ENCODE assay signal across 14 cellular contexts in the genomic region with DNA sequence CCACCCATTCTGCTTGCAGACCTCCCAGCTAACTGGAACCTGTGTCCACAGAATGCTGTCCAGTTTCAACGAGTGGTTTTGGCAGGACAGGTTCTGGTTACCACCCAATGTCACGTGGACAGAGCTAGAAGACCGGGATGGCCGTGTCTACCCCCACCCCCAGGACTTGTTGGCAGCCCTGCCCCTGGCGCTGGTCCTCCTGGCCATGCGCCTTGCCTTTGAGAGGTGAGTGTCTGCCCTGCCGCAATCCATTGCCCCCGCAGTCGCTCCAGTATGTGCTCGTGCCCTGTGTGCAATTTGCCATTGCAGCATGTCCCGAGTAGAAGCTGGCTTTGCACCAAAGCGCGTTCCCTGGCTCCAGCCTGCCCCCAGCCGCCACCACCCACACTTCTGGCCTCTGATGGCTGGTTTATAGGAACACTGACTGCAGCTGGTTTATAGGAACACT. TPM values are rescaled to one million over a fixed set of nuclear protein-coding genes. Genes with fewer than 3 reads are reported as not detected.
A peak's percentile ranks its signal among the peaks of the same experiment; 100 is the strongest.
DNase-seq lines count a peak whose midpoint lies in the region; ATAC-seq and TF ChIP-seq lines count a peak whose summit lies in the region.
"Had no signal": no experiment of that assay in that cellular context is flagged by ENCODE, and none has a peak within 500 bp of the region (broad histone marks: within the 10 kb centered on the region; RNA-seq: fewer than 3 reads in every experiment).

No MANE protein-coding gene starts in this region.

- no peaks in the 10 kb centered on the region for H3K79me2 ChIP-seq in mammary epithelial cell (ENCODE audit: insufficient read depth, low read length)

- dilution Hi-C loops in mammary epithelial cell (cut with HindIII; ENCODE audit: low sequenced_read_pairs): no loop called here

- intact Hi-C loops in mammary epithelial cell (cut with micrococcal nuclease): loop anchor here (5.0 to 10.0 kb wide), 2 partner anchors 44 to 396 kb away; partner anchors contain the start of gene CERS4

- DNase-seq in Daoy (ENCODE audit: low read depth) (peak; percentile 33), mammary epithelial cell (peak; percentile 35), retinal pigment epithelial cell (ENCODE audit: low read depth) (peak; percentile 17), NCI-H526 treated with DMSO at 0.1 percent for 48 hours (lab: John Stamatoyannopoulos, UW) (no peak), T-cell (no peak)
- DNase-seq: NCI-H524 treated with DMSO at 0.1 percent for 48 hours, T-helper 2 cell had no signal

- H3K27ac ChIP-seq in mammary epithelial cell (ENCODE audit: insufficient read depth, low read depth, low read length) (no peak overlapping the region), layer of hippocampus (ENCODE audit: low read depth, low read length) (peak overlapping the region; percentile 68)

- H3K9me3 ChIP-seq in mammary epithelial cell (replicated peaks; ENCODE audit: insufficient read depth, low read length): no peaks in the 10 kb centered on the region

- ATAC-seq in activated T-helper 17 cell treated with anti-CD3 and anti-CD28 coated beads, Interleukin-2, amount 50 U/mL, for 72 hours (replicated peaks): no peak
- no peak for ATAC-seq in GM19463 (IDR thresholded peaks at IDR 0.05; ENCODE audit: unreplicated experiment)
- no peak for ATAC-seq in T-cell (replicated peaks in 1 of 4)

- no peak overlapping the region for H3K4me3 Mint-ChIP-seq in activated T-helper 17 cell treated with anti-CD3 and anti-CD28 coated beads, Interleukin-2, amount 50 U/mL, for 72 hours
- H3K4me3 Mint-ChIP-seq in T-cell: no peak overlapping the region
- H3K4me3 Mint-ChIP-seq: dendritic cell treated with granulocyte-macrophage colony-stimulating factor and Interleukin-4, amounts not matched to agents 40 ng/mL and 50 ng/mL, for 4 days; IgD-negative memory B cell; stimulated activated naive CD8-positive, alpha-beta T cell treated with anti-CD3 and anti-CD28 coated beads, Interleukin-15, Interleukin-2, amounts not matched to agents 100 ng/mL and 50 ng/mL, for 24 hours had no signal

- peak overlapping the region; percentile 56 for H2AFZ ChIP-seq in mammary epithelial cell (ENCODE audit: low read depth, low read length)

- TF ChIP-seq CTCF in mammary epithelial cell (conservative IDR thresholded peaks at IDR 0.05 in 1 of 2, IDR thresholded peaks at IDR 0.05 in 1 of 2; ENCODE audit: extremely low read depth in 1 of 2, insufficient read depth in 1 of 2, low read depth in 1 of 2, low read length in 2 of 2): peak in 1 of 2 donors; percentile 33
- TF ChIP-seq CTCF in retinal pigment epithelial cell (conservative IDR thresholded peaks at IDR 0.05; ENCODE audit: low read depth, low read length): no peak

- H4K20me1 ChIP-seq in mammary epithelial cell (ENCODE audit: insufficient read depth, low read length): no peaks in the 10 kb centered on the region

- POLR2A ChIA-PET in T-cell (lab: Charles Lee): no interaction called here

- H3K4me1 ChIP-seq in mammary epithelial cell (ENCODE audit: insufficient read depth, low read length): peaks cover 3% of the 10 kb centered on the region

- H3K4me3 ChIP-seq in mammary epithelial cell (replicated peaks in 1 of 3; ENCODE audit: insufficient read depth in 1 of 3, low read depth in 2 of 3, low read length in 3 of 3): no peak overlapping the region
- no peak overlapping the region for H3K4me3 ChIP-seq in retinal pigment epithelial cell (ENCODE audit: low read length)

- H3K4me2 ChIP-seq in mammary epithelial cell (ENCODE audit: insufficient read depth, low read depth, low read length): no peak overlapping the region

- BruUV-seq in mammary epithelial cell (replicated peaks; lab: Mats Ljungman, UMichigan): no TSS peak

- H3K4me1 Mint-ChIP-seq in activated T-helper 17 cell treated with anti-CD3 and anti-CD28 coated beads, Interleukin-2, amount 50 U/mL, for 72 hours: peaks cover 13% of the 10 kb centered on the region
- peaks cover 0 to 5% (median 1%) of the 10 kb centered on the region in 3 donors for H3K4me1 Mint-ChIP-seq in T-cell
- H3K4me1 Mint-ChIP-seq: CD14-positive monocyte had no signal

- in situ Hi-C loops in mammary epithelial cell (cut with MboI; ENCODE audit: low sequenced_read_pairs in 2 of 2): loop anchor here (5.0 to 25.0 kb wide), 3 partner anchors 89 to 264 kb away; no protein-coding TSS in a partner anchor

- no peak overlapping the region for H3K27ac Mint-ChIP-seq in activated T-helper 17 cell treated with anti-CD3 and anti-CD28 coated beads, Interleukin-2, amount 50 U/mL, for 72 hours
- no peak overlapping the region for H3K27ac Mint-ChIP-seq in T-cell
- H3K27ac Mint-ChIP-seq: dendritic cell treated with granulocyte-macrophage colony-stimulating factor and Interleukin-4, amounts not matched to agents 40 ng/mL and 50 ng/mL, for 4 days; IgD-negative memory B cell; stimulated activated naive CD8-positive, alpha-beta T cell treated with anti-CD3 and anti-CD28 coated beads, Interleukin-15, Interleukin-2, amounts not matched to agents 100 ng/mL and 50 ng/mL, for 24 hours had no signal

- CTCF ChIA-PET in mammary epithelial cell (lab: Charles Lee; ENCODE audit: low non-redundant PET) (no interaction called here), T-cell (lab: Charles Lee) (interaction anchor here in 1 of 2 donors (0.7 kb wide), 1 partner anchor 93 kb away, joined by 3 read pairs; no protein-coding TSS in a partner anchor)

- H3K36me3 ChIP-seq in mammary epithelial cell (ENCODE audit: insufficient read depth, low read length): no peaks in the 10 kb centered on the region

- H3K9ac ChIP-seq in mammary epithelial cell (ENCODE audit: insufficient read depth, low read length): no peak overlapping the region

- no peaks in the 10 kb centered on the region for H3K9me3 Mint-ChIP-seq in activated T-helper 17 cell treated with anti-CD3 and anti-CD28 coated beads, Interleukin-2, amount 50 U/mL, for 72 hours
- H3K9me3 Mint-ChIP-seq in T-cell: no peaks in the 10 kb centered on the region
- H3K9me3 Mint-ChIP-seq: dendritic cell treated with granulocyte-macrophage colony-stimulating factor and Interleukin-4, amounts not matched to agents 40 ng/mL and 50 ng/mL, for 4 days; stimulated activated naive CD8-positive, alpha-beta T cell treated with anti-CD3 and anti-CD28 coated beads, Interleukin-15, Interleukin-2, amounts not matched to agents 100 ng/mL and 50 ng/mL, for 24 hours had no signal

- peaks cover 10% of the 10 kb centered on the region for H3K36me3 Mint-ChIP-seq in activated T-helper 17 cell treated with anti-CD3 and anti-CD28 coated beads, Interleukin-2, amount 50 U/mL, for 72 hours (ENCODE audit: low read depth)
- peaks cover 19% of the 10 kb centered on the region for H3K36me3 Mint-ChIP-seq in T-cell
- H3K36me3 Mint-ChIP-seq: CD14-positive monocyte had no signal

- 12% methylated on average over 13 of the region's 14 CpGs for WGBS in mammary epithelial cell (ENCODE audit: low coverage, missing lambda C conversion rate)

- no peaks in the 10 kb centered on the region for H3K27me3 Mint-ChIP-seq in activated T-helper 17 cell treated with anti-CD3 and anti-CD28 coated beads, Interleukin-2, amount 50 U/mL, for 72 hours
- H3K27me3 Mint-ChIP-seq in T-cell: no peaks in the 10 kb centered on the region
- H3K27me3 Mint-ChIP-seq: IgD-negative memory B cell; stimulated activated naive CD8-positive, alpha-beta T cell treated with anti-CD3 and anti-CD28 coated beads, Interleukin-15, Interleukin-2, amounts not matched to agents 100 ng/mL and 50 ng/mL, for 24 hours had no signal

- H3K27me3 ChIP-seq in mammary epithelial cell (ENCODE audit: insufficient read depth, low read length) (no peaks in the 10 kb centered on the region), layer of hippocampus (ENCODE audit: control insufficient read depth, insufficient read depth, low read length) (no peaks in the 10 kb centered on the region)

RNA-seq across cellular contexts. Expression of gene CERS4, which starts 41.9 kb away (rescaled TPM):
- 12.1 and 14.6 TPM in 2 replicates for total RNA-seq in Daoy (2014; rRNA removed; shearing (Covaris generic))
- total RNA-seq in mammary epithelial cell: 10 to 100 TPM; 21.0 to 23.3 TPM
- 18.9 TPM for polyA plus RNA-seq in mammary epithelial cell
- polyA minus RNA-seq in mammary epithelial cell: 32.9 TPM
- 10 to 100 TPM; 14.7 to 33.0 TPM for total RNA-seq in activated T-helper 17 cell treated with anti-CD3 and anti-CD28 coated beads, Interleukin-2, amount 50 U/mL, for 72 hours
- 10 to 100 TPM; 23.1 to 46.9 (median 29.0) TPM for total RNA-seq in T-cell

RNA-seq across cellular contexts. Expression of gene CD320, which starts 57.1 kb away (rescaled TPM):
- total RNA-seq in Daoy (2014; rRNA removed; shearing (Covaris generic)): 108 TPM in 2 replicates
- total RNA-seq in mammary epithelial cell (10 to 100 TPM in 1 of 2 donors, 1 to 10 TPM in 1; 8.0 to 31.0 TPM), T-cell (10 to 100 TPM; 26.1 to 41.5 (median 37.4) TPM)
- polyA plus RNA-seq in mammary epithelial cell: 44.0 TPM
- polyA minus RNA-seq in mammary epithelial cell: 20.2 TPM
- 10 to 100 TPM; 49.0 to 87.8 TPM for total RNA-seq in activated T-helper 17 cell treated with anti-CD3 and anti-CD28 coated beads, Interleukin-2, amount 50 U/mL, for 72 hours

Comparison
In these comparisons a context has a peak if more than half of its experiments do, and no peak if none do; other contexts are left out.
1. DNase-seq: peak in Daoy (single experiment), mammary epithelial cell (single experiment) and retinal pigment epithelial cell (single experiment); none in NCI-H526 treated with DMSO at 0.1 percent for 48 hours (single experiment) and T-cell (0 of 34).